Comparison of ENCODE assay signal across 8 cellular contexts in the genomic region with DNA sequence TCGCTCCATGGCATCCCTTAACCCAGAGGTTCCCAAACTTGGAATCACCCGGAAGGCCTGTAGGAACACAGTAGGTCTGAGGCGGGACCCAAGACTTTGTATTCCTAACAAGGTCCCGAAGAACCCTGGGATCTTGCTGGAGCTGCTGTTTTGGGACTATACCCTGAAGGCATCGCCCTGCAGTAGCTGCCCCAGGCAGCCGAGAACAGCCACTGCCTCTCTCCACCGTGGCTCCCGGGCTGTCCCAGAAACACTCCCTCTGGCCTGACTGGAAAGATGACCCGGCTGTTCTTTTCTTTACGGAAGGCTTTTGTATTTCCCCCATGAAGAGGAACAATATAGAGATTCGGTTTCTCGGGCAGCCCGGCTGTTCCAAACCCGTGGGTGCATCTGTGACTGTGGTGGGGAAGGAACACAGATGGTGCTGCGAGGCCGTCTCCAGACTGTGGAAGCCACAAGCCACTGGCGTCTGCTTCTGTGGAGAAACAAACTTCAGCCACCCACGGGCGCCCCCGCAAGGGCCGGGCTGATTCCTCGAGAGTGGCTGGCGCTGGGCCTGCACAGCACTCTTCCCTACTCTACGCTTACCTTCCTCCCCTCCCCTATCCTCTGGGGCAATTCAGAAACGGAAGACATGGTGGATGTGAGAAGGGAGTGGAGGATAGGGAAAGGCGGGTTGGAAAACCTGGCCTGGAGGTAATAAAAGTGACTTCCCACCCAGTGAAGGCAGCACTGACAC. TPM values are rescaled to one million over a fixed set of nuclear protein-coding genes. Genes with fewer than 3 reads are reported as not detected.
DNase-seq lines count a peak whose midpoint lies in the region; ATAC-seq and TF ChIP-seq lines count a peak whose summit lies in the region.

No MANE protein-coding gene starts in this region.

- ATAC-seq in HG03342 (IDR thresholded peaks at IDR 0.05; ENCODE audit: unreplicated experiment) (no peak), GM19035 (IDR thresholded peaks at IDR 0.05; ENCODE audit: unreplicated experiment) (no peak), GM21360 (IDR thresholded peaks at IDR 0.05; ENCODE audit: unreplicated experiment) (no peak)

- H3K4me1 ChIP-seq in HAP-1 (peaks cover 27% of the 10 kb centered on the region), spleen (peaks cover 0 to 8% (median 5%) of the 10 kb centered on the region in 6 donors)

- H3K36me3 ChIP-seq in HAP-1 (replicated peaks) (no peaks in the 10 kb centered on the region), spleen (no peaks in the 10 kb centered on the region)

- TF ChIP-seq POLR2A in spleen (IDR thresholded peaks at IDR 0.05): no peak

- no peaks in the 10 kb centered on the region for H3K9me3 ChIP-seq in HAP-1
- H3K9me3 ChIP-seq in spleen: no peaks in the 10 kb centered on the region

- intact Hi-C loops in spleen (cut with DNase I; ENCODE audit: low total_unique reads): no loop called here

- H3K27me3 ChIP-seq in HAP-1 (ENCODE audit: low read depth) (no peaks in the 10 kb centered on the region), spleen (replicated peaks in 1 of 7) (peaks cover 0 to 20% (median 0%) of the 10 kb centered on the region in 7 donors)

- 19 to 35% (median 29%) methylated on average over 23 to 26 of the region's 26 CpGs for WGBS in spleen, 5 donors

- in situ Hi-C loops in HAP-1 (cut with MboI; ENCODE audit: low sequenced_read_pairs): no loop called here
- in situ Hi-C loops in SK-MEL-5 (cut with HindIII; ENCODE audit: low pct_unique_long_range_greater_than_20kb, low sequenced_read_pairs): no loop called here

- TF ChIP-seq CTCF in spleen (IDR thresholded peaks at IDR 0.05 in 8 of 11, conservative IDR thresholded peaks at IDR 0.05 in 3 of 11): no peak

- no peak overlapping the region for H3K4me3 ChIP-seq in HAP-1
- H3K4me3 ChIP-seq in spleen: peak overlapping the region in 1 of 8 donors; percentile 17

- no peak overlapping the region for H3K27ac ChIP-seq in spleen

- DNase-seq in HAP-1 (ENCODE audit: low spot score in 2 of 2): peak; percentile 28 to 64
- peak; percentile 79 for DNase-seq in SK-MEL-5 (ENCODE audit: low read depth, low spot score)
- peak; percentile 14 for DNase-seq in hepatic stellate cell (ENCODE audit: low spot score)
- DNase-seq in spleen: peak; percentile 74
- no peak for DNase-seq in NCI-H2081 (lab: John Stamatoyannopoulos, UW)

RNA-seq across cellular contexts. Expression of gene VASH2, which starts 33.8 kb away (rescaled TPM):
- 0.69 and 2.1 TPM in 2 replicates for total RNA-seq in SK-MEL-5 (2014; rRNA removed; shearing (Covaris generic))
- 2.8 and 2.9 TPM in 2 replicates for polyA plus RNA-seq in SK-MEL-5 (2015; cell fraction: cytosol; rRNA removed)
- 2.2 and 3.6 TPM in 2 replicates for polyA plus RNA-seq in SK-MEL-5 (2015; cell fraction: nucleus; rRNA removed)
- 1 to 10 TPM in 5 of 7 donors, under 1 TPM in 2; 0.43 to 2.6 (median 1.2) TPM for total RNA-seq in spleen
- under 1 TPM; 0.33 to 0.52 (median 0.35) TPM for polyA plus RNA-seq in spleen

RNA-seq across cellular contexts. Expression of gene FLVCR1, which starts 58.5 kb away (rescaled TPM):
- total RNA-seq in SK-MEL-5 (2014; rRNA removed; shearing (Covaris generic)): 17.3 and 17.7 TPM in 2 replicates
- polyA plus RNA-seq in SK-MEL-5 (2015; cell fraction: cytosol; rRNA removed): 7.0 and 7.6 TPM in 2 replicates
- polyA plus RNA-seq in SK-MEL-5 (2015; cell fraction: nucleus; rRNA removed): 10.7 and 13.5 TPM in 2 replicates
- total RNA-seq in spleen: 10 to 100 TPM in 1 of 7 donors, 1 to 10 TPM in 6; 7.3 to 10.7 (median 9.0) TPM
- polyA plus RNA-seq in spleen: 1 to 10 TPM; 3.6 to 4.8 (median 4.0) TPM

Comparison
In these comparisons a context has a peak if more than half of its experiments do, and no peak if none do; other contexts are left out.
1. DNase-seq: peak in HAP-1 (2 of 2), SK-MEL-5 (single experiment), hepatic stellate cell (single experiment) and spleen (single experiment); none in NCI-H2081 (0 of 2).